1 cellular context compared by ENCODE assay signal in the genomic region with DNA sequence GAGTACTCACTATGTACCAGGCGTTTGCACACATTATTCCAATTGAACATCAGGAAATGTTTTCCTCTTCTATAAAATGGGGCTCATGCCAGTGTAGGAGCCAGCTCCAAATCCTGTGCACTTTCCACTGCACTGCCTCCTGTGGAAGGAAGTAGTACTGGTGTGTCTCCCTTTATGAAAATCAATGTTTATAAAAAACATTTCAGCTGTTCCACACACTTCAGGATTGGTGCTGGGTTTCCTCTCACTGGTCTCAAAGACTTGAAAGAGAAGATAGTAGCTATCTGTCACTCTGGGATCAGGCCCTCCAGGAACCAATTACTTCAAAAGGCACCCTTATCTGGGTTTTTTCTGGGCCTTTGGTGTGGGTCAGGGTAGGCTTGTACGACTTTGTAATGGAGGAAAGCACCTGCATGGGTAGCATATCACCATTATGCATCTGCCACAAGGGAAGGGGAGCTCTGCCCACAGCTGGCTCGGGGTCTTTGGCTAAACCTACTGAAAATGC.
TF ChIP-seq lines count a peak whose summit lies in the region.

No MANE protein-coding gene starts in this region.

TF ChIP-seq in H1, 55 proteins besides CTCF, POLR2A, EP300 and RAD21:
- TF ChIP-seq ATF2 (IDR thresholded peaks at IDR 0.05; ENCODE audit: low read length) (no peak), TAF1 (IDR thresholded peaks at IDR 0.05; ENCODE audit: low read depth, low read length) (no peak), SP1 (IDR thresholded peaks at IDR 0.05; ENCODE audit: low read depth, low read length) (no peak)
TF ChIP-seq in H1: peak in this region for 0.
